5 cellular contexts compared by ENCODE assay signal in genomic region chr2:53362934-53363333, GRCh38.
"Had no signal": no experiment of that assay in that cellular context is flagged by ENCODE, and none has a peak within 500 bp of the region (broad histone marks: within the 10 kb centered on the region; RNA-seq: fewer than 3 reads in every experiment).

No MANE protein-coding gene starts in this region.

- H3K27ac ChIP-seq: HL-60 had no signal

- DNase-seq: IMR-90, KBM-7 had no signal

- ATAC-seq: HepG2, K562 had no signal

- H3K4me3 ChIP-seq: K562 had no signal
